In the genomic region with DNA sequence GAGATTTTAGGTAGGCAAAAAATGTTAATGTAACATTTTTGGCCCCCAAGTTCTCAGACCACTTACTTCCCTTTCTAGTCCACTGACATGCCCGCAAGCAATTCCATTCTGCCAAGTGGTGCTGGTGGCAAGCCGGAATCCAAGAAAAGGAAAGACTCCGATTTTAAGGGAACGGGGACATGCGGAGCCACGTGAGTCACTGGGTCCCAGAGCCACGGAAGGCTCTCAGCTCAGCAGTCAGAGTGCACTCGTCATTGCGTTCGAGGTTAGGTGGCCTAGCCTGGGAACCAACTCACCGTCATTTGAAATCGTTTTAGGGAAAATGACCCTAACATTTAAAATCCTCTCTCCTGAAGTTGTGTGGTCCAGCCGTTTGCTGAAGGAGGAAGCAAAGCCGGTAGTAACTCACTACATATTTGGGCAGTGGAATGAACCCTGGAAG, we compare ENCODE assay signal across 8 cellular contexts. TPM values are rescaled to one million over a fixed set of nuclear protein-coding genes. Genes with fewer than 3 reads are reported as not detected.
DNase-seq lines count a peak whose midpoint lies in the region; ATAC-seq and TF ChIP-seq lines count a peak whose summit lies in the region.

No MANE protein-coding gene starts in this region.

- H3K4me3 ChIP-seq in NT2/D1 (ENCODE audit: insufficient read length, low read depth) (peak overlapping the region; percentile 84), body of pancreas (peak overlapping the region in 1 of 2 donors; percentile 55), iPS-20b (ENCODE audit: low read length) (peak overlapping the region; percentile 95), skeletal muscle cell (ENCODE audit: low read depth, low read length) (peak overlapping the region; percentile 85)

- H3K27ac ChIP-seq in body of pancreas (peak overlapping the region; percentile 97 to 99 (median 98)), iPS-20b (ENCODE audit: low read length) (peak overlapping the region; percentile 92)

- peak; percentile 38 for DNase-seq in NOMO-1 treated with DMSO at 0.1 percent for 48 hours (lab: John Stamatoyannopoulos, UW; ENCODE audit: unreplicated experiment)
- no peak for DNase-seq in NOMO-1 treated with dmso at 0.1 percent for 144 hours (lab: John Stamatoyannopoulos, UW; ENCODE audit: unreplicated experiment)
- DNase-seq in NT2/D1 (ENCODE audit: low read depth, low spot score) = no peak
- peak; percentile 47 to 63 (median 49) for DNase-seq in body of pancreas
- no peak for DNase-seq in skeletal muscle cell (ENCODE audit: low read depth)
- no peak for DNase-seq in DMS153 (lab: John Stamatoyannopoulos, UW)

- no peak for TF ChIP-seq POLR2A in body of pancreas (IDR thresholded peaks at IDR 0.05)

- TF ChIP-seq CTCF in body of pancreas (IDR thresholded peaks at IDR 0.05) = no peak

- no peaks in the 10 kb centered on the region for H3K36me3 ChIP-seq in NT2/D1 (ENCODE audit: insufficient read depth, insufficient read length, low read length)
- no peaks in the 10 kb centered on the region for H3K36me3 ChIP-seq in body of pancreas (replicated peaks in 1 of 2; ENCODE audit: insufficient read depth in 1 of 2, low read depth in 2 of 2)
- no peaks in the 10 kb centered on the region for H3K36me3 ChIP-seq in iPS-20b (ENCODE audit: insufficient read depth, low read depth, low read length)

- H3K4me1 ChIP-seq in NT2/D1 (ENCODE audit: insufficient read depth, insufficient read length) = no peaks in the 10 kb centered on the region
- H3K4me1 ChIP-seq in body of pancreas = peaks cover 8% of the 10 kb centered on the region
- peaks cover 7% of the 10 kb centered on the region for H3K4me1 ChIP-seq in iPS-20b (ENCODE audit: insufficient read depth, low read length)

- H3K27me3 ChIP-seq in NT2/D1 (ENCODE audit: insufficient read depth, insufficient read length) (no peaks in the 10 kb centered on the region), body of pancreas (no peaks in the 10 kb centered on the region), iPS-20b (ENCODE audit: insufficient read depth, low read length) (no peaks in the 10 kb centered on the region)

- ATAC-seq in body of pancreas (no peak), HG02678 (IDR thresholded peaks at IDR 0.05; ENCODE audit: unreplicated experiment) (no peak)

- intact Hi-C loops in body of pancreas (cut with DNase I) = loop anchor here (10.0 kb wide), 1 partner anchor 239 kb away; no protein-coding TSS in a partner anchor

- WGBS in body of pancreas, 2 donors = 2 to 4% methylated on average over 14 of the region's 14 CpGs

- H3K9ac ChIP-seq in NT2/D1 (ENCODE audit: insufficient read length, low read depth) (peak overlapping the region; percentile 82), iPS-20b (ENCODE audit: low read depth, low read length) (peak overlapping the region; percentile 97; the same call in 1 of the 2 replicates)

- H3K9me3 ChIP-seq in NT2/D1 (ENCODE audit: insufficient read depth, low read length) (no peaks in the 10 kb centered on the region), body of pancreas (no peaks in the 10 kb centered on the region), iPS-20b (ENCODE audit: insufficient read depth, low read depth, low read length) (no peaks in the 10 kb centered on the region)

RNA-seq across cellular contexts. Expression of a gene that starts 0.7 kb away (rescaled TPM):
- total RNA-seq in body of pancreas = 10 to 100 TPM; 10.2 to 11.2 TPM

RNA-seq across cellular contexts. Expression of a gene that starts 41.4 kb away (rescaled TPM):
- 100 to 1,000 TPM in 1 of 2 donors, 10 to 100 TPM in 1; 52.1 to 164 TPM for total RNA-seq in body of pancreas

Comparison
In these comparisons a context has a peak if more than half of its experiments do, and no peak if none do; other contexts are left out.
1. DNase-seq: peak in NOMO-1 treated with DMSO at 0.1 percent for 48 hours (single experiment) and body of pancreas (4 of 4); none in NOMO-1 treated with dmso at 0.1 percent for 144 hours (single experiment), NT2/D1 (single experiment), skeletal muscle cell (single experiment) and DMS153 (single experiment).